Comparison of ENCODE assay signal across 14 cellular contexts in genomic region chr17:77634710-77635109, GRCh38.
DNase-seq lines count a peak whose midpoint lies in the region; ATAC-seq, FAIRE-seq and TF ChIP-seq lines count a peak whose summit lies in the region.
"Had no signal": no experiment of that assay in that cellular context is flagged by ENCODE, and none has a peak within 500 bp of the region (broad histone marks: within the 10 kb centered on the region; RNA-seq: fewer than 3 reads in every experiment).

No MANE protein-coding gene starts in this region.

- no peak for FAIRE-seq in kidney (lab: Jason Lieb, UNC)

- no peaks in the 10 kb centered on the region for H3K9me3 Mint-ChIP-seq in activated naive CD4-positive, alpha-beta T cell treated with anti-CD3 and anti-CD28 coated beads, Interleukin-2, amount 50 U/mL, for 72 hours
- no peaks in the 10 kb centered on the region for H3K9me3 Mint-ChIP-seq in stimulated activated memory B cell treated with anti-CD40 and anti-IgM and Interleukin-4, amounts not matched to agents 10 μg/mL and 1 μg/mL and 100 μg/mL, for 72 hours
- H3K9me3 Mint-ChIP-seq: mesothelial cell of epicardium had no signal

- no peaks in the 10 kb centered on the region for H3K4me1 Mint-ChIP-seq in stimulated activated memory B cell treated with anti-CD40 and anti-IgM and Interleukin-4, amounts not matched to agents 10 μg/mL and 1 μg/mL and 100 μg/mL, for 72 hours

- no peak overlapping the region for H3K4me3 Mint-ChIP-seq in stimulated activated memory B cell treated with anti-CD40 and anti-IgM and Interleukin-4, amounts not matched to agents 10 μg/mL and 1 μg/mL and 100 μg/mL, for 72 hours
- H3K4me3 Mint-ChIP-seq: mesothelial cell of epicardium had no signal

- H3K36me3 Mint-ChIP-seq in activated naive CD4-positive, alpha-beta T cell treated with anti-CD3 and anti-CD28 coated beads, Interleukin-2, amount 50 U/mL, for 72 hours = no peaks in the 10 kb centered on the region
- H3K36me3 Mint-ChIP-seq in stimulated activated memory B cell treated with anti-CD40 and anti-IgM and Interleukin-4, amounts not matched to agents 10 μg/mL and 1 μg/mL and 100 μg/mL, for 72 hours = no peaks in the 10 kb centered on the region
- H3K36me3 Mint-ChIP-seq: mesothelial cell of epicardium had no signal

- no peak overlapping the region for H3K9ac ChIP-seq in kidney (ENCODE audit: low read length in 2 of 2)

- peak; percentile 97 to 99 for ATAC-seq in activated naive CD4-positive, alpha-beta T cell treated with anti-CD3 and anti-CD28 coated beads, Interleukin-2, amount 50 U/mL, for 72 hours
- ATAC-seq in stimulated activated memory B cell treated with anti-CD40 and anti-IgM and Interleukin-4, amounts not matched to agents 10 μg/mL and 1 μg/mL and 100 μg/mL, for 72 hours = peak; percentile 84

- H3K4me1 ChIP-seq in kidney (ENCODE audit: control insufficient read depth in 1 of 2, insufficient read depth in 1 of 2, low read depth in 1 of 2, low read length in 2 of 2) = no peaks in the 10 kb centered on the region
- H3K4me1 ChIP-seq: Peyer's patch, upper lobe of left lung had no signal

- no peak for TF ChIP-seq CTCF in kidney (IDR thresholded peaks at IDR 0.05; ENCODE audit: borderline replicate concordance, extremely low read depth, insufficient read depth)

- peak; percentile 66 for DNase-seq in activated CD8-positive, alpha-beta memory T cell treated with anti-CD3 and anti-CD28 coated beads, Interleukin-2, amount 50 U/mL, for 48 hours
- DNase-seq in activated CD8-positive, alpha-beta memory T cell treated with anti-CD3 and anti-CD28 coated beads, Interleukin-2, amount 50 U/mL, for 4 hours = no peak
- peak; percentile 59 to 62 for DNase-seq in activated naive CD4-positive, alpha-beta T cell treated with anti-CD3 and anti-CD28 coated beads, Interleukin-2, amount 50 U/mL, for 72 hours (ENCODE audit: low spot score in 2 of 2)
- no peak for DNase-seq in effector CD8-positive, alpha-beta T cell (lab: John Stamatoyannopoulos, UW)
- DNase-seq in kidney (no peak), cortex of kidney (lab: John Stamatoyannopoulos, UW) (no peak)
- DNase-seq: activated gamma-delta T cell treated with Interleukin-2 at 50 U/mL for 16 hours, cerebellar nuclear complex, NCI-H446, Peyer's patch, upper lobe of left lung had no signal

- intact Hi-C loops in kidney (cut with DNase I) = no loop called here

- no peaks in the 10 kb centered on the region for H3K9me3 ChIP-seq in KOPT-K1 (ENCODE audit: insufficient read depth, low read length, poor library complexity, severe bottlenecking)
- no peaks in the 10 kb centered on the region for H3K9me3 ChIP-seq in kidney (ENCODE audit: control insufficient read depth in 1 of 2, low read length in 2 of 2)
- H3K9me3 ChIP-seq: Peyer's patch, upper lobe of left lung had no signal

- peak overlapping the region; percentile 32 for H3K27ac ChIP-seq in KOPT-K1 (ENCODE audit: low read depth, low read length, poor library complexity, severe bottlenecking)
- H3K27ac ChIP-seq in kidney (ENCODE audit: low read depth in 2 of 2, low read length in 2 of 2) = no peak overlapping the region
- H3K27ac ChIP-seq: Peyer's patch, upper lobe of left lung had no signal

- no peaks in the 10 kb centered on the region for H3K36me3 ChIP-seq in KOPT-K1 (ENCODE audit: insufficient read depth, low read length)
- no peaks in the 10 kb centered on the region for H3K36me3 ChIP-seq in kidney (ENCODE audit: control insufficient read depth in 1 of 2, insufficient read depth in 2 of 2, low read length in 2 of 2)
- H3K36me3 ChIP-seq: Peyer's patch, upper lobe of left lung had no signal

- H3K4me3 ChIP-seq in kidney (ENCODE audit: low read length in 2 of 2) = no peak overlapping the region
- H3K4me3 ChIP-seq: Peyer's patch, upper lobe of left lung had no signal

- H3K27ac Mint-ChIP-seq in activated naive CD4-positive, alpha-beta T cell treated with anti-CD3 and anti-CD28 coated beads, Interleukin-2, amount 50 U/mL, for 72 hours = peak overlapping the region; percentile 74 to 82
- H3K27ac Mint-ChIP-seq in stimulated activated memory B cell treated with anti-CD40 and anti-IgM and Interleukin-4, amounts not matched to agents 10 μg/mL and 1 μg/mL and 100 μg/mL, for 72 hours = no peak overlapping the region
- H3K27ac Mint-ChIP-seq: mesothelial cell of epicardium had no signal

- peaks cover 63% of the 10 kb centered on the region for H3K27me3 Mint-ChIP-seq in stimulated activated memory B cell treated with anti-CD40 and anti-IgM and Interleukin-4, amounts not matched to agents 10 μg/mL and 1 μg/mL and 100 μg/mL, for 72 hours

Comparison
In these comparisons a context has a peak if more than half of its experiments do, and no peak if none do; other contexts are left out.
1. DNase-seq: peak in activated CD8-positive, alpha-beta memory T cell treated with anti-CD3 and anti-CD28 coated beads, Interleukin-2, amount 50 U/mL, for 48 hours (single experiment) and activated naive CD4-positive, alpha-beta T cell treated with anti-CD3 and anti-CD28 coated beads, Interleukin-2, amount 50 U/mL, for 72 hours (2 of 2); none in activated CD8-positive, alpha-beta memory T cell treated with anti-CD3 and anti-CD28 coated beads, Interleukin-2, amount 50 U/mL, for 4 hours (single experiment), effector CD8-positive, alpha-beta T cell (single experiment), kidney (single experiment) and cortex of kidney (single experiment).